ENCODE assay signal across 26 cellular contexts in genomic region chr2:181468857-181469256, GRCh38. TPM values are rescaled to one million over a fixed set of nuclear protein-coding genes. Genes with fewer than 3 reads are reported as not detected.
DNase-seq lines count a peak whose midpoint lies in the region; ATAC-seq and TF ChIP-seq lines count a peak whose summit lies in the region.
"Had no signal": no experiment of that assay in that cellular context is flagged by ENCODE, and none has a peak within 500 bp of the region (broad histone marks: within the 10 kb centered on the region; RNA-seq: fewer than 3 reads in every experiment).

No MANE protein-coding gene starts in this region.

- H3K36me3 ChIP-seq in CD8-positive, alpha-beta memory T cell (ENCODE audit: insufficient read depth, low read length), result no peaks in the 10 kb centered on the region
- H3K36me3 ChIP-seq in OCI-LY7 (ENCODE audit: insufficient read depth, low read length), result peaks cover 27% of the 10 kb centered on the region
- H3K36me3 ChIP-seq: adrenal gland, stomach, transverse colon had no signal

- H3K4me2 ChIP-seq in OCI-LY7 (ENCODE audit: low read length), result no peak overlapping the region
- H3K4me2 ChIP-seq: PC-9 had no signal

- H3K4me1 ChIP-seq in CD8-positive, alpha-beta memory T cell (ENCODE audit: insufficient read depth, low read length), result peaks cover 75% of the 10 kb centered on the region
- peaks cover 13% of the 10 kb centered on the region for H3K4me1 ChIP-seq in OCI-LY7 (ENCODE audit: insufficient read depth, low read length, poor library complexity, severe bottlenecking)
- H3K4me1 ChIP-seq: adrenal gland had no signal

- POLR2A ChIA-PET in CD8-positive, alpha-beta memory T cell (lab: Charles Lee), result no interaction called here
- POLR2A ChIA-PET in OCI-LY7 (lab: Charles Lee), result interaction anchor here (0.6 to 0.8 kb wide), 2 partner anchors 30 to 222 kb away, joined by 3 read pairs; no protein-coding TSS in a partner anchor

- H3K27ac ChIP-seq in CD8-positive, alpha-beta memory T cell (ENCODE audit: low read depth, low read length), result no peak overlapping the region
- no peak overlapping the region for H3K27ac ChIP-seq in OCI-LY7 (ENCODE audit: low read depth, low read length, poor library complexity, severe bottlenecking)
- H3K27ac ChIP-seq: adrenal gland, PC-9, stomach, transverse colon had no signal

- peaks cover 21% of the 10 kb centered on the region; the same call in 1 of the 2 replicates for H3K79me2 ChIP-seq in OCI-LY7 (ENCODE audit: insufficient read depth, low read depth, low read length)

- CTCF ChIA-PET in CD8-positive, alpha-beta memory T cell (lab: Charles Lee), result interaction anchor here (0.7 to 3.9 kb wide), 5 partner anchors 12 to 365 kb away, joined by 3 to 52 read pairs (median 3); partner anchors contain the start of gene ITGA4
- CTCF ChIA-PET in OCI-LY7 (lab: Charles Lee; ENCODE audit: unreplicated experiment), result no interaction called here

- TF ChIP-seq CTCF in OCI-LY7 (conservative IDR thresholded peaks at IDR 0.05; ENCODE audit: low read length), result no peak

- H3K27me3 Mint-ChIP-seq in T-helper 2 cell treated with Interferon-gamma antibody and Interleukin-4, amounts not matched to agents 5 μg/mL and 100 μg/mL, for 36 hours (ENCODE audit: low read depth), result no peaks in the 10 kb centered on the region
- H3K27me3 Mint-ChIP-seq in CD8-positive, alpha-beta memory T cell, result no peaks in the 10 kb centered on the region
- H3K27me3 Mint-ChIP-seq in activated T-helper 2 cell treated with anti-CD3 and anti-CD28 coated beads, Interferon-gamma antibody, Interleukin-2, Interleukin-4, amounts not matched to agents 10 μg/mL and 5 μg/mL and 100 μg/mL, durations not matched to agents 14 hours and 24 hours and 36 hours (ENCODE audit: low read depth), result no peaks in the 10 kb centered on the region
- no peaks in the 10 kb centered on the region for H3K27me3 Mint-ChIP-seq in naive B cell
- H3K27me3 Mint-ChIP-seq: memory B cell had no signal

- DNase-seq in T-helper 2 cell treated with Interferon-gamma antibody and Interleukin-4, amounts not matched to agents 5 μg/mL and 100 μg/mL, for 36 hours (ENCODE audit: low spot score), result no peak
- DNase-seq in T-helper 2 cell (no peak), naive B cell (no peak), OCI-LY7 (ENCODE audit: low spot score) (no peak)
- no peak for DNase-seq in CD8-positive, alpha-beta memory T cell
- no peak for DNase-seq in activated T-helper 2 cell treated with anti-CD3 and anti-CD28 coated beads, Interferon-gamma antibody, Interleukin-2, Interleukin-4, amounts not matched to agents 10 μg/mL and 5 μg/mL and 100 μg/mL, durations not matched to agents 14 hours and 24 hours and 36 hours (ENCODE audit: low spot score)
- DNase-seq: activated CD4-positive, alpha-beta T cell treated with anti-CD3 and anti-CD28 coated beads, Interleukin-2, amount 50 U/mL, for 4 hours; activated T-cell treated with anti-CD3 and anti-CD28 coated beads, Interleukin-2, amount 50 U/mL, for 1 hour; adrenal gland; dermis blood vessel endothelial cell; EL; glutamatergic neuron; GOT3; Karpas-422; NCI-H1092; NCI-H1930; PC-9; retina; SHP77 treated with DMSO at 0.1 percent for 48 hours; spleen; stimulated activated CD4-positive, alpha-beta T cell treated with anti-CD3 and anti-CD28 coated beads, Interleukin-4, amount 100 ng/mL, for 1 hour; stomach; transverse colon had no signal

- intact Hi-C loops in activated T-helper 2 cell treated with anti-CD3 and anti-CD28 coated beads, Interferon-gamma antibody, Interleukin-2, Interleukin-4, amounts not matched to agents 10 μg/mL and 5 μg/mL and 100 μg/mL, durations not matched to agents 14 hours and 24 hours and 36 hours (cut with micrococcal nuclease), result loop anchor here (1.0 to 10.0 kb wide), 2 partner anchors 246 to 363 kb away; no protein-coding TSS in a partner anchor
- intact Hi-C loops in OCI-LY7 (cut with micrococcal nuclease; ENCODE audit: unreplicated experiment), result loop anchor here (5.0 kb wide), 1 partner anchor 248 kb away; no protein-coding TSS in a partner anchor

- H3K9me2 ChIP-seq in OCI-LY7 (ENCODE audit: insufficient read depth, low read length), result no peaks in the 10 kb centered on the region

- H4K20me1 ChIP-seq in OCI-LY7 (ENCODE audit: insufficient read depth, low read length), result no peaks in the 10 kb centered on the region

- H3K4me1 Mint-ChIP-seq in T-helper 2 cell treated with Interferon-gamma antibody and Interleukin-4, amounts not matched to agents 5 μg/mL and 100 μg/mL, for 36 hours (ENCODE audit: low read depth), result peaks cover 79% of the 10 kb centered on the region
- H3K4me1 Mint-ChIP-seq in CD8-positive, alpha-beta memory T cell, result peaks cover 84 to 98% (median 90%) of the 10 kb centered on the region in 3 donors
- peaks cover 76% of the 10 kb centered on the region for H3K4me1 Mint-ChIP-seq in activated T-helper 2 cell treated with anti-CD3 and anti-CD28 coated beads, Interferon-gamma antibody, Interleukin-2, Interleukin-4, amounts not matched to agents 10 μg/mL and 5 μg/mL and 100 μg/mL, durations not matched to agents 14 hours and 24 hours and 36 hours (ENCODE audit: low read depth)
- H3K4me1 Mint-ChIP-seq in naive B cell, result peaks cover 60 to 88% (median 78%) of the 10 kb centered on the region in 3 donors

- no peaks in the 10 kb centered on the region for H3K9me3 Mint-ChIP-seq in T-helper 2 cell treated with Interferon-gamma antibody and Interleukin-4, amounts not matched to agents 5 μg/mL and 100 μg/mL, for 36 hours
- H3K9me3 Mint-ChIP-seq in CD8-positive, alpha-beta memory T cell, result no peaks in the 10 kb centered on the region
- H3K9me3 Mint-ChIP-seq in activated T-helper 2 cell treated with anti-CD3 and anti-CD28 coated beads, Interferon-gamma antibody, Interleukin-2, Interleukin-4, amounts not matched to agents 10 μg/mL and 5 μg/mL and 100 μg/mL, durations not matched to agents 14 hours and 24 hours and 36 hours, result peaks cover 3% of the 10 kb centered on the region
- H3K9me3 Mint-ChIP-seq in naive B cell, result peaks cover 0 to 3% (median 0%) of the 10 kb centered on the region in 7 donors
- H3K9me3 Mint-ChIP-seq: memory B cell had no signal

- no peak overlapping the region for H3K4me3 Mint-ChIP-seq in T-helper 2 cell treated with Interferon-gamma antibody and Interleukin-4, amounts not matched to agents 5 μg/mL and 100 μg/mL, for 36 hours
- H3K4me3 Mint-ChIP-seq in CD8-positive, alpha-beta memory T cell, result peak overlapping the region in 2 of 7 donors; percentile 10 to 22
- H3K4me3 Mint-ChIP-seq in activated T-helper 2 cell treated with anti-CD3 and anti-CD28 coated beads, Interferon-gamma antibody, Interleukin-2, Interleukin-4, amounts not matched to agents 10 μg/mL and 5 μg/mL and 100 μg/mL, durations not matched to agents 14 hours and 24 hours and 36 hours (ENCODE audit: low read depth), result peak overlapping the region; percentile 59
- H3K4me3 Mint-ChIP-seq in naive B cell, result no peak overlapping the region
- H3K4me3 Mint-ChIP-seq: memory B cell had no signal

- no TSS peak for BruUV-seq in OCI-LY7 (replicated peaks; lab: Mats Ljungman, UMichigan)

- no peak overlapping the region for H2AFZ ChIP-seq in OCI-LY7 (ENCODE audit: low read length)
- H2AFZ ChIP-seq: PC-9 had no signal

- no peak overlapping the region for H3K4me3 ChIP-seq in CD8-positive, alpha-beta memory T cell (ENCODE audit: low read length)
- H3K4me3 ChIP-seq in OCI-LY7 (ENCODE audit: low read depth, low read length, poor library complexity, severe bottlenecking), result no peak overlapping the region
- H3K4me3 ChIP-seq: adrenal gland, PC-9, spleen, stomach, transverse colon had no signal

- peaks cover 78% of the 10 kb centered on the region for H3K36me3 Mint-ChIP-seq in T-helper 2 cell treated with Interferon-gamma antibody and Interleukin-4, amounts not matched to agents 5 μg/mL and 100 μg/mL, for 36 hours (ENCODE audit: low read depth)
- H3K36me3 Mint-ChIP-seq in CD8-positive, alpha-beta memory T cell, result peaks cover 8 to 81% (median 21%) of the 10 kb centered on the region in 3 donors
- peaks cover 75% of the 10 kb centered on the region for H3K36me3 Mint-ChIP-seq in activated T-helper 2 cell treated with anti-CD3 and anti-CD28 coated beads, Interferon-gamma antibody, Interleukin-2, Interleukin-4, amounts not matched to agents 10 μg/mL and 5 μg/mL and 100 μg/mL, durations not matched to agents 14 hours and 24 hours and 36 hours (ENCODE audit: low read depth)
- H3K36me3 Mint-ChIP-seq in naive B cell, result peaks cover 14 to 15% of the 10 kb centered on the region in 2 donors

- ATAC-seq in naive B cell (ENCODE audit: low read depth in 2 of 2) (no peak), HG03025 (IDR thresholded peaks at IDR 0.05; ENCODE audit: low FRiP score, unreplicated experiment) (no peak), GM19328 (IDR thresholded peaks at IDR 0.05; ENCODE audit: unreplicated experiment) (no peak)

- H3K9me3 ChIP-seq in CD8-positive, alpha-beta memory T cell (ENCODE audit: low read length), result no peaks in the 10 kb centered on the region
- H3K9me3 ChIP-seq in OCI-LY7 (ENCODE audit: low read length), result no peaks in the 10 kb centered on the region
- H3K9me3 ChIP-seq: adrenal gland, spleen, stomach, transverse colon had no signal

- peak overlapping the region; percentile 35 for H3K27ac Mint-ChIP-seq in T-helper 2 cell treated with Interferon-gamma antibody and Interleukin-4, amounts not matched to agents 5 μg/mL and 100 μg/mL, for 36 hours
- peak overlapping the region; percentile 4 to 96 (median 92) for H3K27ac Mint-ChIP-seq in CD8-positive, alpha-beta memory T cell
- peak overlapping the region; percentile 90 for H3K27ac Mint-ChIP-seq in activated T-helper 2 cell treated with anti-CD3 and anti-CD28 coated beads, Interferon-gamma antibody, Interleukin-2, Interleukin-4, amounts not matched to agents 10 μg/mL and 5 μg/mL and 100 μg/mL, durations not matched to agents 14 hours and 24 hours and 36 hours
- peak overlapping the region in 5 of 6 donors; percentile 51 to 82 (median 64) for H3K27ac Mint-ChIP-seq in naive B cell

- H3K27me3 ChIP-seq in CD8-positive, alpha-beta memory T cell (ENCODE audit: insufficient read depth, low read length, poor library complexity, severe bottlenecking), result no peaks in the 10 kb centered on the region
- H3K27me3 ChIP-seq: adrenal gland, spleen, stomach, transverse colon had no signal

RNA-seq across cellular contexts. Expression of gene ITGA4, which starts 11.7 kb away (rescaled TPM):
- 100 to 1,000 TPM; 142 TPM for total RNA-seq in CD8-positive, alpha-beta memory T cell
- polyA plus RNA-seq in CD8-positive, alpha-beta memory T cell, result 212 TPM
- total RNA-seq in activated T-helper 2 cell treated with anti-CD3 and anti-CD28 coated beads, Interferon-gamma antibody, Interleukin-2, Interleukin-4, amounts not matched to agents 10 μg/mL and 5 μg/mL and 100 μg/mL, durations not matched to agents 14 hours and 24 hours and 36 hours, result 96.5 and 106 TPM in 2 replicates
- polyA plus RNA-seq in naive B cell (ENCODE audit: low read depth in 6 of 6), result 100 to 1,000 TPM; 129 to 160 (median 153) TPM
- total RNA-seq in OCI-LY7 (2014; rRNA removed; shearing (Covaris generic)), result 55.1 and 61.8 TPM in 2 replicates
- total RNA-seq in OCI-LY7 (2022), result 53.5 and 61.7 TPM in 2 replicates

Comparison
In these comparisons a context has a peak if more than half of its experiments do, and no peak if none do; other contexts are left out.
1. H3K27ac Mint-ChIP-seq: peak in every context shown above with its lines; median percentile 92 in CD8-positive, alpha-beta memory T cell; 90 in activated T-helper 2 cell treated with anti-CD3 and anti-CD28 coated beads, Interferon-gamma antibody, Interleukin-2, Interleukin-4, amounts not matched to agents 10 μg/mL and 5 μg/mL and 100 μg/mL, durations not matched to agents 14 hours and 24 hours and 36 hours; 64 in naive B cell; 35 in T-helper 2 cell treated with Interferon-gamma antibody and Interleukin-4, amounts not matched to agents 5 μg/mL and 100 μg/mL, for 36 hours.